ENCODE assay signal across 19 cellular contexts in genomic region chr4:26804876-26805275, GRCh38.
"Had no signal": no experiment of that assay in that cellular context is flagged by ENCODE, and none has a peak within 500 bp of the region (broad histone marks: within the 10 kb centered on the region; RNA-seq: fewer than 3 reads in every experiment).

No MANE protein-coding gene starts in this region.

- H3K9me3 Mint-ChIP-seq: activated naive CD8-positive, alpha-beta T cell treated with anti-CD3 and anti-CD28 coated beads, Interleukin-2, amount 10 ng/mL, durations not matched to agents 7 days and 5 days; activated T-cell treated with anti-CD3 and anti-CD28 coated beads, Interleukin-2, amount 50 U/mL, for 4 hours; T-cell; T-helper 2 cell treated with Interferon-gamma antibody and Interleukin-4, amounts not matched to agents 5 μg/mL and 100 μg/mL, for 36 hours; type B pancreatic cell had no signal

- H3K4me1 Mint-ChIP-seq: activated naive CD8-positive, alpha-beta T cell treated with anti-CD3 and anti-CD28 coated beads, Interleukin-2, amount 10 ng/mL, durations not matched to agents 7 days and 5 days; T-cell had no signal

- H3K4me3 ChIP-seq: coronary artery, pancreas, thoracic aorta, vagina had no signal

- H3K27me3 ChIP-seq: pancreas, vagina had no signal

- H3K4me3 Mint-ChIP-seq: activated naive CD8-positive, alpha-beta T cell treated with anti-CD3 and anti-CD28 coated beads, Interleukin-2, amount 10 ng/mL, durations not matched to agents 7 days and 5 days; activated T-cell treated with anti-CD3 and anti-CD28 coated beads, Interleukin-2, amount 50 U/mL, for 4 hours; nephron progenitor cell; T-cell; T-helper 2 cell treated with Interferon-gamma antibody and Interleukin-4, amounts not matched to agents 5 μg/mL and 100 μg/mL, for 36 hours; type B pancreatic cell had no signal

- H3K27ac ChIP-seq: coronary artery, pancreas, thoracic aorta, vagina had no signal

- H3K27me3 Mint-ChIP-seq: activated naive CD8-positive, alpha-beta T cell treated with anti-CD3 and anti-CD28 coated beads, Interleukin-2, amount 10 ng/mL, durations not matched to agents 7 days and 5 days; T-cell; type B pancreatic cell had no signal

- H3K36me3 ChIP-seq: pancreas, thoracic aorta, vagina had no signal

- H3K4me1 ChIP-seq: pancreas had no signal

- H3K27ac Mint-ChIP-seq: activated naive CD8-positive, alpha-beta T cell treated with anti-CD3 and anti-CD28 coated beads, Interleukin-2, amount 10 ng/mL, durations not matched to agents 7 days and 5 days; nephron progenitor cell; T-cell; T-helper 2 cell treated with Interferon-gamma antibody and Interleukin-4, amounts not matched to agents 5 μg/mL and 100 μg/mL, for 36 hours; type B pancreatic cell had no signal

- H3K36me3 Mint-ChIP-seq: activated naive CD8-positive, alpha-beta T cell treated with anti-CD3 and anti-CD28 coated beads, Interleukin-2, amount 10 ng/mL, durations not matched to agents 7 days and 5 days; T-cell; type B pancreatic cell had no signal

- ATAC-seq: activated T-cell treated with anti-CD3 and anti-CD28 coated beads, Interleukin-2, amount 50 U/mL, for 4 hours; pancreas; T-cell had no signal

- H3K9me3 ChIP-seq: pancreas, thoracic aorta, vagina had no signal

- DNase-seq: activated CD4-positive, alpha-beta T cell treated with anti-CD3 and anti-CD28 coated beads for 1 hour; activated CD8-positive, alpha-beta memory T cell treated with anti-CD3 and anti-CD28 coated beads for 24 hours; activated CD8-positive, alpha-beta memory T cell treated with anti-CD3 and anti-CD28 coated beads, Interleukin-2, amount 50 U/mL, for 4 hours; activated naive CD4-positive, alpha-beta T cell treated with Interleukin-2 at 50 U/mL for 16 hours; activated naive CD8-positive, alpha-beta T cell treated with anti-CD3 and anti-CD28 coated beads, Interleukin-2, amount 10 ng/mL, durations not matched to agents 7 days and 5 days; activated T-cell treated with anti-CD3 and anti-CD28 coated beads, Interleukin-2, amount 50 U/mL, for 4 hours; cerebellar nuclear complex; midbrain; nephron progenitor cell; pancreas; stimulated activated CD4-positive, alpha-beta T cell treated with anti-CD3 and anti-CD28 coated beads, Interleukin-2, amount 100 ng/mL, for 48 hours; stimulated activated CD8-positive, alpha-beta memory T cell treated with anti-CD3 and anti-CD28 coated beads, Interleukin-4, amount 100 ng/mL, for 48 hours; stimulated activated naive CD4-positive, alpha-beta T cell treated with Interleukin-2 at 50 U/mL for 16 hours; T-cell had no signal
